In genomic region chr10:122954731-122955050, GRCh38 we compare ENCODE assay signal across 8 cellular contexts. TPM values are rescaled to one million over a fixed set of nuclear protein-coding genes. Genes with fewer than 3 reads are reported as not detected.
DNase-seq lines count a peak whose midpoint lies in the region; ATAC-seq, FAIRE-seq and TF ChIP-seq lines count a peak whose summit lies in the region.

No MANE protein-coding gene starts in this region.

- H3K27me3 ChIP-seq in HUES48 (ENCODE audit: control insufficient read depth, insufficient read depth, low read length): peaks cover 31% of the 10 kb centered on the region
- no peaks in the 10 kb centered on the region for H3K27me3 ChIP-seq in mucosa of stomach (ENCODE audit: control insufficient read depth, insufficient read depth, low read length)

- POLR2A ChIA-PET in A549 (lab: Yijun Ruan, JAX): interaction anchor here (1.0 to 1.5 kb wide), 5 partner anchors 8 to 75 kb away, joined by 3 to 12 read pairs (median 3); partner anchors contain the start of gene PSTK
- POLR2A ChIA-PET in MCF 10A (lab: Yijun Ruan, JAX): interaction anchor here (0.8 to 2.6 kb wide), 9 partner anchors 9 to 90 kb away, joined by 3 to 25 read pairs (median 3); partner anchors contain the start of genes ACADSB, IKZF5 and PSTK

- peak overlapping the region; percentile 96 for H3K4me3 ChIP-seq in A549
- peak overlapping the region; percentile 20 for H3K4me3 ChIP-seq in HUES48 (ENCODE audit: low read depth, low read length)
- peak overlapping the region; percentile 27 for H3K4me3 ChIP-seq in mucosa of stomach (ENCODE audit: low read length)

- H3K4me1 ChIP-seq in A549 (peaks cover 18% of the 10 kb centered on the region), HUES48 (ENCODE audit: control insufficient read depth, insufficient read depth, low read length) (no peaks in the 10 kb centered on the region), mucosa of stomach (ENCODE audit: control insufficient read depth, insufficient read depth, low read length) (peaks cover 10% of the 10 kb centered on the region)

- TSS peak; percentile 44 for BruUV-seq in MCF 10A (replicated peaks; lab: Mats Ljungman, UMichigan)

- no peaks in the 10 kb centered on the region for H3K27me3 Mint-ChIP-seq in MCF 10A (ENCODE audit: insufficient read depth, unreplicated experiment)

- intact Hi-C loops in MCF 10A (cut with micrococcal nuclease): loop anchor here (1.0 kb wide), 1 partner anchor 54 kb away; the partner anchor contains the start of gene IKZF5

- TF ChIP-seq CTCF in A549 (IDR thresholded peaks at IDR 0.05) (no peak), MCF 10A (IDR thresholded peaks at IDR 0.05; ENCODE audit: unreplicated experiment) (no peak)

- H3K9me3 ChIP-seq in A549 (peaks cover 9% of the 10 kb centered on the region), HUES48 (ENCODE audit: control insufficient read depth, insufficient read depth, low read length) (peaks cover 9% of the 10 kb centered on the region), mucosa of stomach (ENCODE audit: control insufficient read depth, low read length) (no peaks in the 10 kb centered on the region)

- no peak for FAIRE-seq in A549 (lab: Jason Lieb, UNC)

- H3K4me3 Mint-ChIP-seq in MCF 10A (ENCODE audit: unreplicated experiment): peak overlapping the region; percentile 87

- no peak for TF ChIP-seq RAD21 in A549 (conservative IDR thresholded peaks at IDR 0.05 in 1 of 2, IDR thresholded peaks at IDR 0.05 in 1 of 2)

- CTCF ChIA-PET in A549 (lab: Yijun Ruan, JAX): interaction anchor here (1.3 kb wide), 1 partner anchor 12 kb away, joined by 3 read pairs; no protein-coding TSS in a partner anchor
- CTCF ChIA-PET in MCF 10A (lab: Yijun Ruan, JAX): no interaction called here

- H3K27ac Mint-ChIP-seq in MCF 10A (ENCODE audit: low read depth, unreplicated experiment): no peak overlapping the region

- no peak for TF ChIP-seq POLR2A in A549 (IDR thresholded peaks at IDR 0.05; ENCODE audit: low read length)

- peaks cover 18% of the 10 kb centered on the region for H3K4me1 Mint-ChIP-seq in MCF 10A (ENCODE audit: insufficient read depth, unreplicated experiment)

- peak overlapping the region; percentile 95 for H3K4me2 ChIP-seq in A549

- H3K9me3 Mint-ChIP-seq in MCF 10A (ENCODE audit: unreplicated experiment): no peaks in the 10 kb centered on the region

- H3K27ac ChIP-seq in A549 (peak overlapping the region; percentile 55 to 85; a peak in 5 of 6 replicates), HUES48 (ENCODE audit: low read depth, low read length) (no peak overlapping the region)

- H3K36me3 ChIP-seq in HUES48 (ENCODE audit: control insufficient read depth, insufficient read depth, low read length) (peaks cover 3% of the 10 kb centered on the region; the same call in 1 of the 2 replicates), mucosa of stomach (ENCODE audit: control insufficient read depth, insufficient read depth, low read length) (no peaks in the 10 kb centered on the region)

- ATAC-seq in A549 (no peak), HG02642 (IDR thresholded peaks at IDR 0.05; ENCODE audit: poor library complexity, unreplicated experiment) (no peak), GM21447 (IDR thresholded peaks at IDR 0.05; ENCODE audit: unreplicated experiment) (no peak), HG03432 (IDR thresholded peaks at IDR 0.05; ENCODE audit: unreplicated experiment) (no peak)

- no peak overlapping the region for H3K9ac ChIP-seq in HUES48 (ENCODE audit: low read depth, low read length)
- no peak overlapping the region for H3K9ac ChIP-seq in mucosa of stomach (ENCODE audit: low read length)

- no peak for TF ChIP-seq EP300 in A549 (IDR thresholded peaks at IDR 0.05)

- WGBS in A549 (ENCODE audit: missing lambda C conversion rate): 63% methylated on average over 13 of the region's 13 CpGs

- DNase-seq in A549 (ENCODE audit: low read depth in 1 of 2, low spot score in 1 of 2): no peak
- DNase-seq in MCF 10A (ENCODE audit: unreplicated experiment): no peak
- DNase-seq in NCI-H1694 treated with DMSO at 0.1 percent for 48 hours (lab: John Stamatoyannopoulos, UW): no peak

- peaks cover 7% of the 10 kb centered on the region for H3K36me3 Mint-ChIP-seq in MCF 10A (ENCODE audit: insufficient read depth, unreplicated experiment)

TF ChIP-seq in A549, 52 proteins besides CTCF, POLR2A, EP300 and RAD21:
- 0 out of 2 replicates have a peak, but pooled peaks have one; percentile 17 for TF ChIP-seq RNF2 (IDR thresholded peaks at IDR 0.05; ENCODE audit: borderline replicate concordance, low read depth)
- TF ChIP-seq ESRRA (IDR thresholded peaks at IDR 0.05; ENCODE audit: borderline replicate concordance, low read length): no peak

RNA-seq across cellular contexts. Expression of gene C10orf88, which starts 0.7 kb away (rescaled TPM):
- polyA plus RNA-seq in A549 (2011; rRNA removed) (10.4 and 11.0 TPM in 2 replicates), A549 (2017; fragmentation: RNase III; extraction: RNeasy Plus Mini Kit Qiagen cat#74134 plus additional on column Dnase treatment) (8.7 to 11.9 TPM (median 11.7 TPM) in 3 replicates)
- polyA plus RNA-seq in A549 (2012; cell fraction: cytosol; rRNA removed): 1.8 and 2.1 TPM in 2 replicates
- polyA plus RNA-seq in A549 (2012; cell fraction: nucleus; rRNA removed): 1.1 and 2.1 TPM in 2 replicates
- 4.3 and 5.7 TPM in 2 replicates for polyA minus RNA-seq in A549 (2011; rRNA and poly(A)+ RNA removed)
- total RNA-seq in MCF 10A (2022): 11.7 and 13.6 TPM in 2 replicates

RNA-seq across cellular contexts. Expression of gene PSTK, which starts 25.5 kb away (rescaled TPM):
- polyA plus RNA-seq in A549 (2011; rRNA removed) (8.9 and 9.0 TPM in 2 replicates), A549 (2017; fragmentation: RNase III; extraction: RNeasy Plus Mini Kit Qiagen cat#74134 plus additional on column Dnase treatment) (5.3 to 6.6 TPM (median 6.2 TPM) in 3 replicates)
- polyA plus RNA-seq in A549 (2012; cell fraction: cytosol; rRNA removed): 3.8 and 4.3 TPM in 2 replicates
- polyA plus RNA-seq in A549 (2012; cell fraction: nucleus; rRNA removed): 2.3 and 3.2 TPM in 2 replicates
- polyA minus RNA-seq in A549 (2011; rRNA and poly(A)+ RNA removed): 3.6 and 4.7 TPM in 2 replicates
- 6.5 and 8.3 TPM in 2 replicates for total RNA-seq in MCF 10A (2022)

RNA-seq across cellular contexts. Expression of gene FAM24A, which starts 44.3 kb away (rescaled TPM):
- polyA plus RNA-seq in A549 (2011; rRNA removed) (not detected in 2 replicates), A549 (2017; fragmentation: RNase III; extraction: RNeasy Plus Mini Kit Qiagen cat#74134 plus additional on column Dnase treatment) (not detected in 3 replicates)
- not detected in 2 replicates for polyA plus RNA-seq in A549 (2012; cell fraction: cytosol; rRNA removed)
- not detected in 2 replicates for polyA plus RNA-seq in A549 (2012; cell fraction: nucleus; rRNA removed)
- polyA minus RNA-seq in A549 (2011; rRNA and poly(A)+ RNA removed): not detected in 2 replicates
- total RNA-seq in MCF 10A (2022): not detected in 2 replicates

RNA-seq across cellular contexts. Expression of gene IKZF5, which starts 53.9 kb away (rescaled TPM):
- polyA plus RNA-seq in A549 (2011; rRNA removed) (8.4 and 10.2 TPM in 2 replicates), A549 (2017; fragmentation: RNase III; extraction: RNeasy Plus Mini Kit Qiagen cat#74134 plus additional on column Dnase treatment) (5.0 to 5.6 TPM (median 5.1 TPM) in 3 replicates)
- 2.5 and 3.0 TPM in 2 replicates for polyA plus RNA-seq in A549 (2012; cell fraction: cytosol; rRNA removed)
- 3.7 and 4.0 TPM in 2 replicates for polyA plus RNA-seq in A549 (2012; cell fraction: nucleus; rRNA removed)
- polyA minus RNA-seq in A549 (2011; rRNA and poly(A)+ RNA removed): 4.3 and 4.9 TPM in 2 replicates
- 10.3 and 16.4 TPM in 2 replicates for total RNA-seq in MCF 10A (2022)

RNA-seq across cellular contexts. Expression of gene ACADSB, which starts 54.1 kb away (rescaled TPM):
- polyA plus RNA-seq in A549 (2011; rRNA removed) (16.1 and 18.5 TPM in 2 replicates), A549 (2017; fragmentation: RNase III; extraction: RNeasy Plus Mini Kit Qiagen cat#74134 plus additional on column Dnase treatment) (8.5 to 9.1 TPM (median 9.0 TPM) in 3 replicates)
- polyA plus RNA-seq in A549 (2012; cell fraction: cytosol; rRNA removed): 3.7 and 3.8 TPM in 2 replicates
- polyA plus RNA-seq in A549 (2012; cell fraction: nucleus; rRNA removed): 1.4 and 2.3 TPM in 2 replicates
- polyA minus RNA-seq in A549 (2011; rRNA and poly(A)+ RNA removed): 3.4 and 3.5 TPM in 2 replicates
- total RNA-seq in MCF 10A (2022): 11.9 and 15.7 TPM in 2 replicates

Comparison
In these comparisons a context has a peak if more than half of its experiments do, and no peak if none do; other contexts are left out.
1. H3K4me3 ChIP-seq: peak in every context shown above with its lines; median percentile 96 in A549; 27 in mucosa of stomach; 20 in HUES48.